22 cellular contexts compared by ENCODE assay signal in genomic region chr2:214376631-214377624, GRCh38. TPM values are rescaled to one million over a fixed set of nuclear protein-coding genes. Genes with fewer than 3 reads are reported as not detected.
DNase-seq lines count a peak whose midpoint lies in the region; ATAC-seq and TF ChIP-seq lines count a peak whose summit lies in the region.
"Had no signal": no experiment of that assay in that cellular context is flagged by ENCODE, and none has a peak within 500 bp of the region (broad histone marks: within the 10 kb centered on the region; RNA-seq: fewer than 3 reads in every experiment).

No MANE protein-coding gene starts in this region.

- H3K9me3 ChIP-seq in uterus, result no peaks in the 10 kb centered on the region
- no peaks in the 10 kb centered on the region for H3K9me3 ChIP-seq in T-helper 17 cell (ENCODE audit: control insufficient read depth, low read length, poor library complexity, severe bottlenecking)
- no peaks in the 10 kb centered on the region for H3K9me3 ChIP-seq in HAP-1
- H3K9me3 ChIP-seq: gastroesophageal sphincter, spleen, transverse colon had no signal

- H3K27me3 Mint-ChIP-seq in T-helper 17 cell, result no peaks in the 10 kb centered on the region
- H3K27me3 Mint-ChIP-seq: naive B cell; progenitor cell of endocrine pancreas; stimulated activated naive B cell treated with anti-CD40 and anti-IgM and Interleukin-4, amounts not matched to agents 10 μg/mL and 1 μg/mL and 100 μg/mL, for 72 hours had no signal

- no peaks in the 10 kb centered on the region for H3K4me1 Mint-ChIP-seq in T-helper 17 cell
- H3K4me1 Mint-ChIP-seq: naive B cell; stimulated activated naive B cell treated with anti-CD40 and anti-IgM and Interleukin-4, amounts not matched to agents 10 μg/mL and 1 μg/mL and 100 μg/mL, for 72 hours; WTC11 had no signal

- H3K27me3 ChIP-seq in foreskin keratinocyte (no peaks in the 10 kb centered on the region), uterus (no peaks in the 10 kb centered on the region), HAP-1 (ENCODE audit: low read depth) (no peaks in the 10 kb centered on the region)
- H3K27me3 ChIP-seq: gastroesophageal sphincter, spleen, transverse colon had no signal

- in situ Hi-C loops in HAP-1 (cut with MboI; ENCODE audit: low sequenced_read_pairs), result no loop called here

- H3K27ac Mint-ChIP-seq in T-helper 17 cell, result no peak overlapping the region
- H3K27ac Mint-ChIP-seq: activated T-helper 2 cell treated with anti-CD3 and anti-CD28 coated beads, Interferon-gamma antibody, Interleukin-2, Interleukin-4, amounts not matched to agents 10 μg/mL and 5 μg/mL and 100 μg/mL, durations not matched to agents 14 hours and 24 hours and 36 hours; naive B cell; progenitor cell of endocrine pancreas; stimulated activated naive B cell treated with anti-CD40 and anti-IgM and Interleukin-4, amounts not matched to agents 10 μg/mL and 1 μg/mL and 100 μg/mL, for 72 hours; WTC11 had no signal

- ATAC-seq in GM18511 (IDR thresholded peaks at IDR 0.05; ENCODE audit: unreplicated experiment) (peak; percentile 51), HG02798 (IDR thresholded peaks at IDR 0.05; ENCODE audit: poor library complexity, unreplicated experiment) (peak; percentile 46), foreskin keratinocyte (peak; percentile 56), T-helper 17 cell (no peak)
- ATAC-seq: gastroesophageal sphincter; stimulated activated naive B cell treated with anti-CD40 and anti-IgM and Interleukin-4, amounts not matched to agents 10 μg/mL and 1 μg/mL and 100 μg/mL, for 72 hours; WTC11 had no signal

- no peak for TF ChIP-seq POLR2A in uterus (IDR thresholded peaks at IDR 0.05)

- H3K4me3 ChIP-seq in uterus, result no peak overlapping the region
- no peak overlapping the region for H3K4me3 ChIP-seq in HAP-1
- H3K4me3 ChIP-seq: coronary artery, gastroesophageal sphincter, spleen, transverse colon had no signal

- no peaks in the 10 kb centered on the region for H3K36me3 ChIP-seq in uterus
- H3K36me3 ChIP-seq in HAP-1 (replicated peaks), result no peaks in the 10 kb centered on the region
- H3K36me3 ChIP-seq: gastroesophageal sphincter, spleen, transverse colon had no signal

- no peaks in the 10 kb centered on the region for H3K36me3 Mint-ChIP-seq in T-helper 17 cell (ENCODE audit: low read depth)
- H3K36me3 Mint-ChIP-seq: naive B cell; stimulated activated naive B cell treated with anti-CD40 and anti-IgM and Interleukin-4, amounts not matched to agents 10 μg/mL and 1 μg/mL and 100 μg/mL, for 72 hours; WTC11 had no signal

- H3K4me1 ChIP-seq in foreskin keratinocyte (no peaks in the 10 kb centered on the region), uterus (no peaks in the 10 kb centered on the region), HAP-1 (no peaks in the 10 kb centered on the region)
- H3K4me1 ChIP-seq: gastroesophageal sphincter, spleen, transverse colon had no signal

- intact Hi-C loops in uterus (cut with DNase I; ENCODE audit: low total_unique reads), result no loop called here

- no peak overlapping the region for H3K27ac ChIP-seq in foreskin keratinocyte
- H3K27ac ChIP-seq in uterus, result no peak overlapping the region
- H3K27ac ChIP-seq: coronary artery, gastroesophageal sphincter, spleen, transverse colon had no signal

- H3K4me3 Mint-ChIP-seq in T-helper 17 cell, result no peak overlapping the region
- H3K4me3 Mint-ChIP-seq: naive B cell; stimulated activated naive B cell treated with anti-CD40 and anti-IgM and Interleukin-4, amounts not matched to agents 10 μg/mL and 1 μg/mL and 100 μg/mL, for 72 hours; WTC11 had no signal

- DNase-seq in NCI-H510A treated with DMSO at 0.1 percent for 48 hours (lab: John Stamatoyannopoulos, UW) (peak; percentile 70), foreskin keratinocyte (peak; percentile 9 to 44), uterus (no peak), T-helper 17 cell (no peak), HAP-1 (ENCODE audit: low spot score in 2 of 2) (no peak), NOMO-1 treated with dmso at 0.1 percent for 144 hours (lab: John Stamatoyannopoulos, UW; ENCODE audit: unreplicated experiment) (no peak)
- DNase-seq: GOT3; naive B cell; spleen; stimulated activated naive B cell treated with anti-CD40 and anti-IgM and Interleukin-4, amounts not matched to agents 10 μg/mL and 1 μg/mL and 100 μg/mL, for 72 hours; transverse colon had no signal

- TF ChIP-seq CTCF in foreskin keratinocyte (conservative IDR thresholded peaks at IDR 0.05) (no peak), uterus (IDR thresholded peaks at IDR 0.05) (no peak)

RNA-seq across cellular contexts. Expression of gene VWC2L, which starts 33.9 kb away (rescaled TPM):
- total RNA-seq in foreskin keratinocyte (not detected in 2 replicates), uterus (under 1 TPM in 1 of 4 donors, not detected in 3; 0.21 TPM), T-helper 17 cell (not detected)
- not detected in 2 replicates for polyA plus RNA-seq in foreskin keratinocyte
- total RNA-seq: activated CD8-positive, alpha-beta memory T cell treated with anti-CD3 and anti-CD28 coated beads for 36 hours; activated T-helper 2 cell treated with anti-CD3 and anti-CD28 coated beads, Interferon-gamma antibody, Interleukin-2, Interleukin-4, amounts not matched to agents 10 μg/mL and 5 μg/mL and 100 μg/mL, durations not matched to agents 14 hours and 24 hours and 36 hours; endothelial cell of umbilical vein; liver; progenitor cell of endocrine pancreas; spleen; WTC11 had no signal
- polyA plus RNA-seq: BJ, endothelial cell of umbilical vein, liver, spleen had no signal

Comparison
In these comparisons a context has a peak if more than half of its experiments do, and no peak if none do; other contexts are left out.
1. DNase-seq: peak in NCI-H510A treated with DMSO at 0.1 percent for 48 hours (single experiment) and foreskin keratinocyte (2 of 2); none in uterus (0 of 2), T-helper 17 cell (0 of 3), HAP-1 (0 of 2) and NOMO-1 treated with dmso at 0.1 percent for 144 hours (single experiment).